22 cellular contexts compared by ENCODE assay signal in the genomic region with DNA sequence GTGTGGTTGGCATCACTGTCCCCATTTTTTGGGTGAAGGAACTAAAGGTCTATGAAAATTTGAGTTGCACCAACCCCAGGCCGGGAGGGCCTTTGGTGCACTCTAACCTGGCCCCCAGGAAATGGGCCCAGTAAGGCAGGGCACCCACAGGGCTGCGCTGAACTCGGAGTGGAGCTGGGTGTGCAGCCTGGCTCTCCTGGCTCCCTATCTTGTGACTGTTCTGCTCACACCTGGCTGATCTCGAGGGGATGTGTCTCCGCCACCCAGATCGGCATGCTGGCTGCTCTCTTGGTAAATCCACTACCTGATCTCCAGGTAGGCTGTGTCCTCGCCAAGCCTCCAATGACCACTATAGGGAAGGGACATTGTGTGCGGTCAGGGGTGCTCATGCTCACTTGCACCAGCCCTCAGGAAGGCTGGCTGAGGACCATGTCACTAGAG.
"Had no signal": no experiment of that assay in that cellular context is flagged by ENCODE, and none has a peak within 500 bp of the region (broad histone marks: within the 10 kb centered on the region; RNA-seq: fewer than 3 reads in every experiment).

No MANE protein-coding gene starts in this region.

- H3K4me3 ChIP-seq: esophagus squamous epithelium, heart right ventricle, lower lobe of right lung, prostate gland, sigmoid colon, testis, tibial artery, upper lobe of right lung, uterus had no signal

- H3K9me3 Mint-ChIP-seq: dendritic cell treated with granulocyte-macrophage colony-stimulating factor and Interleukin-4, amounts not matched to agents 40 ng/mL and 50 ng/mL, for 4 days; natural killer cell; stimulated activated memory B cell treated with anti-CD40 and anti-IgM and Interleukin-4, amounts not matched to agents 10 μg/mL and 1 μg/mL and 100 μg/mL, for 72 hours had no signal

- H3K27ac Mint-ChIP-seq: dendritic cell treated with granulocyte-macrophage colony-stimulating factor and Interleukin-4, amounts not matched to agents 40 ng/mL and 50 ng/mL, for 4 days; natural killer cell; stimulated activated memory B cell treated with anti-CD40 and anti-IgM and Interleukin-4, amounts not matched to agents 10 μg/mL and 1 μg/mL and 100 μg/mL, for 72 hours had no signal

- H3K27ac ChIP-seq: esophagus squamous epithelium, heart right ventricle, lower lobe of right lung, prostate gland, sigmoid colon, testis, tibial artery, upper lobe of right lung, uterus had no signal

- ATAC-seq: heart right ventricle; left ventricle myocardium superior; lower lobe of right lung; natural killer cell; right cardiac atrium; stimulated activated memory B cell treated with anti-CD40 and anti-IgM and Interleukin-4, amounts not matched to agents 10 μg/mL and 1 μg/mL and 100 μg/mL, for 72 hours; stimulated activated naive CD8-positive, alpha-beta T cell treated with anti-CD3 and anti-CD28 coated beads, Interleukin-15, Interleukin-2, amounts not matched to agents 100 U/mL and 50 U/mL, for 24 hours; upper lobe of right lung had no signal

- H3K9me3 ChIP-seq: esophagus squamous epithelium, heart right ventricle, lower lobe of right lung, prostate gland, sigmoid colon, testis, tibial artery, upper lobe of right lung, uterus had no signal

- DNase-seq: effector memory CD4-positive, alpha-beta T cell; erythroblast; esophagus squamous epithelium; foreskin melanocyte; glutamatergic neuron; heart right ventricle; hippocampal formation; left ventricle myocardium superior; lower lobe of right lung; natural killer cell; right cardiac atrium; sigmoid colon; stimulated activated CD4-positive, alpha-beta T cell treated with anti-CD3 and anti-CD28 coated beads, Interleukin-4, amount 100 ng/mL, for 4 hours; stimulated activated naive CD8-positive, alpha-beta T cell treated with anti-CD3 and anti-CD28 coated beads, Interleukin-15, Interleukin-2, amounts not matched to agents 100 U/mL and 50 U/mL, for 24 hours; substantia nigra; testis; tibial artery; upper lobe of right lung; uterus had no signal

- H3K36me3 ChIP-seq: esophagus squamous epithelium, heart right ventricle, lower lobe of right lung, prostate gland, sigmoid colon, tibial artery, upper lobe of right lung, uterus had no signal

- H3K4me3 Mint-ChIP-seq: dendritic cell treated with granulocyte-macrophage colony-stimulating factor and Interleukin-4, amounts not matched to agents 40 ng/mL and 50 ng/mL, for 4 days; natural killer cell; stimulated activated memory B cell treated with anti-CD40 and anti-IgM and Interleukin-4, amounts not matched to agents 10 μg/mL and 1 μg/mL and 100 μg/mL, for 72 hours had no signal

- H3K27me3 ChIP-seq: testis, uterus had no signal

- H3K4me1 ChIP-seq: esophagus squamous epithelium, lower lobe of right lung, prostate gland, sigmoid colon, upper lobe of right lung, uterus had no signal

- H3K36me3 Mint-ChIP-seq: natural killer cell; stimulated activated memory B cell treated with anti-CD40 and anti-IgM and Interleukin-4, amounts not matched to agents 10 μg/mL and 1 μg/mL and 100 μg/mL, for 72 hours had no signal

- H3K4me1 Mint-ChIP-seq: natural killer cell; stimulated activated memory B cell treated with anti-CD40 and anti-IgM and Interleukin-4, amounts not matched to agents 10 μg/mL and 1 μg/mL and 100 μg/mL, for 72 hours had no signal
